Comparison of ENCODE assay signal across 15 cellular contexts in genomic region chr6:152173957-152174356, GRCh38.
"Had no signal": no experiment of that assay in that cellular context is flagged by ENCODE, and none has a peak within 500 bp of the region (broad histone marks: within the 10 kb centered on the region; RNA-seq: fewer than 3 reads in every experiment).

No MANE protein-coding gene starts in this region.

- H3K4me1 ChIP-seq: body of pancreas, SJSA1 had no signal

- DNase-seq: activated CD4-positive, alpha-beta T cell treated with anti-CD3 and anti-CD28 coated beads, Interleukin-2, amount 50 U/mL, for 1 hour; activated CD4-positive, CD25-positive, alpha-beta regulatory T cell; activated naive CD4-positive, alpha-beta T cell treated with Interleukin-2 at 50 U/mL for 16 hours; activated T-cell treated with anti-CD3 and anti-CD28 coated beads, Interleukin-2, amount 50 U/mL, for 4 hours; amniotic stem cell; body of pancreas; erythroblast; stimulated activated CD4-positive, alpha-beta T cell treated with anti-CD3 and anti-CD28 coated beads, Interleukin-12 subunit alpha, Interleukin-12 subunit beta, amount 100 ng/mL, for 4 hours; stimulated activated CD4-positive, alpha-beta T cell treated with anti-CD3 and anti-CD28 coated beads, Interleukin-4, amount 100 ng/mL, for 1 hour; stimulated activated CD8-positive, alpha-beta memory T cell treated with anti-CD3 and anti-CD28 coated beads, Interleukin-4, amount 100 ng/mL, for 48 hours had no signal

- H3K4me3 ChIP-seq: body of pancreas, SJSA1 had no signal

- H3K27me3 ChIP-seq: body of pancreas, SJSA1 had no signal

- H3K9me3 ChIP-seq: body of pancreas, SJSA1 had no signal

- H3K4me3 Mint-ChIP-seq: activated T-cell treated with anti-CD3 and anti-CD28 coated beads, Interleukin-2, amount 50 U/mL, for 4 hours; memory B cell; stimulated activated naive CD8-positive, alpha-beta T cell treated with anti-CD3 and anti-CD28 coated beads, Interleukin-15, Interleukin-2, amounts not matched to agents 100 ng/mL and 50 ng/mL, for 24 hours had no signal

- H3K27ac ChIP-seq: body of pancreas, SJSA1 had no signal

- ATAC-seq: activated T-cell treated with anti-CD3 and anti-CD28 coated beads, Interleukin-2, amount 50 U/mL, for 4 hours; body of pancreas; left lobe of liver; sciatic nerve had no signal

- H3K27me3 Mint-ChIP-seq: memory B cell; stimulated activated naive CD8-positive, alpha-beta T cell treated with anti-CD3 and anti-CD28 coated beads, Interleukin-15, Interleukin-2, amounts not matched to agents 100 ng/mL and 50 ng/mL, for 24 hours had no signal
